In the genomic region with DNA sequence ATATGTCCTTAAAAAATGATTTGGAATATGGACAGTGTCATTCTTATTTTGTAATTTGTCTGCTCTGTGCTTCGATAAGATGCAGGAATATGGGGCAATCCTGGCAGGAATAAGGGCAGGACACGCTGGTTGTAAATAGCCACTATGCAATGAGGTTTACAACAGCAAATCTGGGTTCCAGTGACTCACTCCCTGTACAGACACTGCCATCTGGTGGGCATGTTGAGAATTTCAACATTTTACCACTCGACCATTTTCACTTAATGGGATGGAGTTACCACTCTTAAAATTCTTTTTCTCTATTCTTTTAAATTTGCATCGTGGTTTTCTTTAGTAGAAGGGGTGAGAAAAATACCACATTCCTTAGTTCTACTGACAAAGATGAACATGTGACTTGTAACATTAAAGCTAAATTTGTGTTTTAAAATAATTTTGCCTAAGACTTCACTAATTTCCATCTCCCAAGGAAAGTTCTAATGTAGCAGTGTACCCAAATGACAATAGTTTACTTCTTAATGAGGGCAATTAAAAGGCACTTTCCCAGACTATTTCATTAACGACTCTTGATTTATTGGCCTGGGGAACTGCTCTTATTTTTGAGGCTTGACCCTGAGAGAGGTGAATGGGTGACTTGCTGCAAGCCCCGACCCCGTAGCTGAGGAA, we compare ENCODE assay signal across 9 cellular contexts.
A peak's percentile ranks its signal among the peaks of the same experiment; 100 is the strongest.
DNase-seq lines count a peak whose midpoint lies in the region; ATAC-seq, FAIRE-seq and TF ChIP-seq lines count a peak whose summit lies in the region.
"Had no signal": no experiment of that assay in that cellular context is flagged by ENCODE, and none has a peak within 500 bp of the region (broad histone marks: within the 10 kb centered on the region; RNA-seq: fewer than 3 reads in every experiment).

No MANE protein-coding gene starts in this region.

- H3K79me1 ChIP-seq in IMR-90 (ENCODE audit: low read depth in 1 of 2, low read length in 2 of 2): no peaks in the 10 kb centered on the region

- H2AFZ ChIP-seq in IMR-90 (replicated peaks; ENCODE audit: low read length, poor library complexity) (no peak overlapping the region), OCI-LY7 (ENCODE audit: low read length) (no peak overlapping the region)

- H3K9me2 ChIP-seq in OCI-LY7 (ENCODE audit: insufficient read depth, low read length): no peaks in the 10 kb centered on the region

- H3K14ac ChIP-seq in IMR-90 (replicated peaks; ENCODE audit: low read depth, low read length): no peak overlapping the region

- TF ChIP-seq RAD21 in IMR-90 (IDR thresholded peaks at IDR 0.05; ENCODE audit: low read length): peak; percentile 90

- no peak overlapping the region for H3K4ac ChIP-seq in IMR-90 (ENCODE audit: low read depth, low read length)

- POLR2A ChIA-PET in IMR-90 (lab: Charles Lee; ENCODE audit: unreplicated experiment) (no interaction called here), OCI-LY7 (lab: Charles Lee) (interaction anchor here (0.5 to 1.0 kb wide), 2 partner anchors 714 to 1042 kb away, joined by 3 read pairs; partner anchors contain the start of gene IFRD1)

- H3K27me3 Mint-ChIP-seq in activated T-helper 17 cell treated with anti-CD3 and anti-CD28 coated beads, Interleukin-2, amount 50 U/mL, for 72 hours: peaks cover 5% of the 10 kb centered on the region

- H2AK9ac ChIP-seq in IMR-90 (replicated peaks; ENCODE audit: low read depth, low read length, poor library complexity): no peak overlapping the region

- no peak overlapping the region for H3K23ac ChIP-seq in IMR-90 (ENCODE audit: low read depth, low read length)

- H3K4me1 ChIP-seq in IMR-90 (ENCODE audit: control insufficient read depth, insufficient read depth, low read length) (0 out of 2 replicates have a peak, but pooled peaks cover 2% of the 10 kb centered on the region), OCI-LY7 (ENCODE audit: insufficient read depth, low read length, poor library complexity, severe bottlenecking) (no peaks in the 10 kb centered on the region), pancreas (no peaks in the 10 kb centered on the region)

- H3K9me1 ChIP-seq in IMR-90 (ENCODE audit: insufficient read depth, low read length): no peaks in the 10 kb centered on the region

- no CpG with 5 or more reads among the region's 7 CpGs for WGBS in IMR-90 (ENCODE audit: extremely low coverage in 2 of 2, insufficient read length in 1 of 2), 2 experiments
- WGBS in pancreas, 2 donors: 28 to 30% methylated on average over 7 of the region's 7 CpGs

- H3K4me3 ChIP-seq in IMR-90 (ENCODE audit: insufficient read depth, low read depth, low read length) (no peak overlapping the region), OCI-LY7 (ENCODE audit: low read depth, low read length, poor library complexity, severe bottlenecking) (no peak overlapping the region), foreskin fibroblast (ENCODE audit: low read depth in 1 of 2, low read length in 2 of 2) (no peak overlapping the region), pancreas (no peak overlapping the region)

- ATAC-seq in GM21423 (IDR thresholded peaks at IDR 0.05; ENCODE audit: unreplicated experiment): peak; percentile 62
- ATAC-seq in IMR-90 (ENCODE audit: low read depth): peak; percentile 93
- ATAC-seq in pancreas: peak in 3 of 4 donors; percentile 83 to 91 (median 84)
- ATAC-seq in activated T-helper 17 cell treated with anti-CD3 and anti-CD28 coated beads, Interleukin-2, amount 50 U/mL, for 72 hours (replicated peaks): no peak

- H4K20me1 ChIP-seq in IMR-90 (ENCODE audit: insufficient read depth, low read length): no peaks in the 10 kb centered on the region
- H4K20me1 ChIP-seq in OCI-LY7 (ENCODE audit: insufficient read depth, low read length): no peaks in the 10 kb centered on the region

- H3K36me3 ChIP-seq in IMR-90 (ENCODE audit: control insufficient read depth, insufficient read depth, low read length): peaks cover 16% of the 10 kb centered on the region
- no peaks in the 10 kb centered on the region for H3K36me3 ChIP-seq in OCI-LY7 (ENCODE audit: insufficient read depth, low read length)
- no peaks in the 10 kb centered on the region for H3K36me3 ChIP-seq in pancreas

- no peaks in the 10 kb centered on the region for H3K9me3 Mint-ChIP-seq in activated T-helper 17 cell treated with anti-CD3 and anti-CD28 coated beads, Interleukin-2, amount 50 U/mL, for 72 hours

- dilution Hi-C loops in IMR-90 (cut with HindIII; ENCODE audit: low sequenced_read_pairs, unreplicated experiment): no loop called here

- CTCF ChIA-PET in IMR-90 (lab: Yijun Ruan, JAX) (interaction anchor here (0.6 to 1.5 kb wide), 3 partner anchors 9 to 712 kb away, joined by 3 to 7 read pairs (median 3); no protein-coding TSS in a partner anchor), OCI-LY7 (lab: Charles Lee; ENCODE audit: unreplicated experiment) (no interaction called here)

- in situ Hi-C loops in IMR-90 (cut with MboI; ENCODE audit: low sequenced_read_pairs): loop anchor here (10.0 kb wide), 2 partner anchors 411 to 641 kb away; partner anchors contain the start of gene LRRN3

- H2BK120ac ChIP-seq in IMR-90 (ENCODE audit: low read depth, low read length): no peak overlapping the region

- H2BK20ac ChIP-seq in IMR-90 (ENCODE audit: low read depth, low read length): no peak overlapping the region

- H3K4me3 Mint-ChIP-seq in activated T-helper 17 cell treated with anti-CD3 and anti-CD28 coated beads, Interleukin-2, amount 50 U/mL, for 72 hours: no peak overlapping the region

- H3K9ac ChIP-seq in IMR-90 (ENCODE audit: low read depth, low read length): no peak overlapping the region

- H2AK5ac ChIP-seq in IMR-90 (ENCODE audit: low read depth, low read length): no peak overlapping the region

- H3K18ac ChIP-seq in IMR-90 (ENCODE audit: low read depth, low read length): no peak overlapping the region

- H3K36me3 Mint-ChIP-seq in activated T-helper 17 cell treated with anti-CD3 and anti-CD28 coated beads, Interleukin-2, amount 50 U/mL, for 72 hours (ENCODE audit: low read depth): no peaks in the 10 kb centered on the region

- no peak overlapping the region for H4K91ac ChIP-seq in IMR-90 (ENCODE audit: insufficient read depth, low read depth, low read length)

- TF ChIP-seq CTCF in IMR-90 (conservative IDR thresholded peaks at IDR 0.05; ENCODE audit: low read depth, low read length): peak; percentile 85
- TF ChIP-seq CTCF in OCI-LY7 (conservative IDR thresholded peaks at IDR 0.05; ENCODE audit: low read length): peak; percentile 92
- peak; percentile 55 for TF ChIP-seq CTCF in foreskin fibroblast (IDR thresholded peaks at IDR 0.05; ENCODE audit: low read depth, low read length)
- TF ChIP-seq CTCF in pancreas (IDR thresholded peaks at IDR 0.05): peak; percentile 61 to 80 (median 72)

- intact Hi-C loops in IMR-90 (cut with micrococcal nuclease): loop anchor here (1.0 to 2.0 kb wide), 3 partner anchors 249 to 647 kb away; no protein-coding TSS in a partner anchor
- intact Hi-C loops in OCI-LY7 (cut with micrococcal nuclease; ENCODE audit: unreplicated experiment): loop anchor here (2.0 to 10.0 kb wide), 4 partner anchors 248 to 1888 kb away; partner anchors contain the start of gene LRRN3
- intact Hi-C loops in pancreas (cut with DNase I): loop anchor here in 1 of 3 donors (10.0 kb wide), 1 partner anchor 1891 kb away; no protein-coding TSS in a partner anchor

- H2BK5ac ChIP-seq in IMR-90 (ENCODE audit: low read depth, low read length, poor library complexity, severe bottlenecking): no peak overlapping the region

- no peak for FAIRE-seq in pancreas (lab: Jason Lieb, UNC)
- FAIRE-seq: colon had no signal

- H3K4me2 ChIP-seq in IMR-90 (ENCODE audit: low read depth, low read length): no peak overlapping the region
- H3K4me2 ChIP-seq in OCI-LY7 (ENCODE audit: low read length): no peak overlapping the region

- BruUV-seq in IMR-90 (replicated peaks; lab: Mats Ljungman, UMichigan) (no TSS peak), OCI-LY7 (replicated peaks; lab: Mats Ljungman, UMichigan) (no TSS peak)

- H3K27me3 ChIP-seq in IMR-90 (ENCODE audit: control insufficient read depth, insufficient read depth, low read length) (no peaks in the 10 kb centered on the region), pancreas (no peaks in the 10 kb centered on the region)

- H4K5ac ChIP-seq in IMR-90 (ENCODE audit: low read depth, low read length): no peak overlapping the region

- H4K8ac ChIP-seq in IMR-90 (ENCODE audit: low read depth in 2 of 2, low read length in 2 of 2): no peak overlapping the region

- H3K79me2 ChIP-seq in OCI-LY7 (ENCODE audit: insufficient read depth, low read depth, low read length): no peaks in the 10 kb centered on the region

- no peak overlapping the region for H3K27ac Mint-ChIP-seq in activated T-helper 17 cell treated with anti-CD3 and anti-CD28 coated beads, Interleukin-2, amount 50 U/mL, for 72 hours

- H3K4me1 Mint-ChIP-seq in activated T-helper 17 cell treated with anti-CD3 and anti-CD28 coated beads, Interleukin-2, amount 50 U/mL, for 72 hours: no peaks in the 10 kb centered on the region

- TF ChIP-seq POLR2A in IMR-90 (IDR thresholded peaks at IDR 0.05; ENCODE audit: low read depth, low read length): no peak

- no peaks in the 10 kb centered on the region for H3K9me3 ChIP-seq in IMR-90 (ENCODE audit: control insufficient read depth, insufficient read depth, low read length)
- no peaks in the 10 kb centered on the region for H3K9me3 ChIP-seq in OCI-LY7 (ENCODE audit: low read length)
- H3K9me3 ChIP-seq in pancreas: no peaks in the 10 kb centered on the region

- no peak overlapping the region for H2BK15ac ChIP-seq in IMR-90 (ENCODE audit: low read depth, low read length)

- peak; percentile 74 for DNase-seq in DMS53 treated with DMSO at 0.1 percent for 48 hours (lab: John Stamatoyannopoulos, UW; ENCODE audit: unreplicated experiment)
- DNase-seq in IMR-90: peak; percentile 77
- peak; percentile 62 for DNase-seq in OCI-LY7 (ENCODE audit: low spot score)
- DNase-seq in activated T-cell treated with anti-CD3 and anti-CD28 coated beads, Interleukin-2, amount 50 U/mL, for 48 hours: peak; percentile 37 to 47
- peak; percentile 62 to 85 for DNase-seq in foreskin fibroblast
- DNase-seq in pancreas: peak in 3 of 6 donors; percentile 25 to 63 (median 33)

- no peak overlapping the region for H3K56ac ChIP-seq in IMR-90 (ENCODE audit: extremely low read depth, insufficient read depth, low read length)

- H3K27ac ChIP-seq in IMR-90 (ENCODE audit: insufficient read depth, low read length) (no peak overlapping the region), OCI-LY7 (ENCODE audit: low read depth, low read length, poor library complexity, severe bottlenecking) (no peak overlapping the region), pancreas (no peak overlapping the region)

TF ChIP-seq in IMR-90, 13 proteins besides CTCF, POLR2A, EP300 and RAD21 (continues in another document):
- no peak for TF ChIP-seq CHD1 (IDR thresholded peaks at IDR 0.05; ENCODE audit: low read depth, low read length)
- TF ChIP-seq BHLHE40 (IDR thresholded peaks at IDR 0.05; ENCODE audit: low read depth, low read length): no peak
- no peak for TF ChIP-seq MAFK (IDR thresholded peaks at IDR 0.05; ENCODE audit: low read depth, low read length)
- no peak for TF ChIP-seq MXI1 (IDR thresholded peaks at IDR 0.05; ENCODE audit: borderline replicate concordance, low read depth, low read length)
- peak; percentile 75 for TF ChIP-seq CEBPB (IDR thresholded peaks at IDR 0.05; ENCODE audit: low read depth, low read length)
- TF ChIP-seq RCOR1 (IDR thresholded peaks at IDR 0.05; ENCODE audit: insufficient replicate concordance, low read length): no peak
- TF ChIP-seq FOS (IDR thresholded peaks at IDR 0.05; ENCODE audit: low read depth, low read length): peak; percentile 47; the same call in 1 of the 2 replicates
